In the genomic region with DNA sequence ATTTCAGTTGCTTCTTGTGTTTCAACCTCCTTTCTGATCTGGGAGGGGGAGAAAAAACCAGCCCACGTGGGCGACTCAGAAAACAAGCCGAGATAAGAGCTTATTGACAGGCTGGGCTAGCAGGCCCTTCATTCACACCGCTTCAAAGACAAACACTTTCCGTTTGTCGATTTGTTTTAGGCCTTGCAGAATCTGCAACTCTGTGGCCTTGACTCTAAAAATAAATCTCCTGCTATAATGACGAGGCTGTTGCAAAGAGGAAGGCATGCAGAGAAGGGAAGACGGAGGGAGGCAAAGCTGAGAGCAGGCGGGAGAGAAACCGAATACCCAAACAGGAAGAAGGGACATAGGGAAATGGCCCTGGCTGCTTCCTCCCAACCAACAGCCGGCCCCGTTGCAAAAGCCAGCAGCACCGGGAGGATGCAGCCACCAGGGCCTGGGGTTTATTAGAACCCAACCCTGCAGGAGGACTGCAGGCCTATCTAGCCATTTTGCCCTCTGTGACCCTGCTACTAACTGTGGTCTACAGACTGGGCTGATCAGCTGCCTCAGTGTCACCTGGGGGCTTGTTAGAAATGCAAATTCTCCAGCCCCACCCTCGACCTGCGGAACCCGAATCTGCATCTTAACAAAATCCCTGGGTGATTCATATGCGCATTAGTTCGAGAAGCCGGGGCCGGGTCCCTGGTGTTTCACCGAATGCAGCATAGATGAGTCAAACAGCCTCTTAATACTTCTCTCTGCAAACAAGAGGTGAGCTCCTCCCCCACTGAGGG, we compare ENCODE assay signal across 9 cellular contexts.
DNase-seq lines count a peak whose midpoint lies in the region; ATAC-seq, FAIRE-seq and TF ChIP-seq lines count a peak whose summit lies in the region.
"Had no signal": no experiment of that assay in that cellular context is flagged by ENCODE, and none has a peak within 500 bp of the region (broad histone marks: within the 10 kb centered on the region; RNA-seq: fewer than 3 reads in every experiment).

No MANE protein-coding gene starts in this region.

- H2BK5ac ChIP-seq in trophoblast cell (ENCODE audit: low read depth, low read length, poor library complexity): no peak overlapping the region

- no peak for TF ChIP-seq CTCF in A549 (IDR thresholded peaks at IDR 0.05)
- no peak for TF ChIP-seq CTCF in activated CD8-positive, alpha-beta T cell treated with anti-CD3 and anti-CD28 coated beads for 36 hours (IDR thresholded peaks at IDR 0.05)

- peak; percentile 92 for FAIRE-seq in A549 (lab: Jason Lieb, UNC)

- H3K9me3 Mint-ChIP-seq in activated CD8-positive, alpha-beta T cell treated with anti-CD3 and anti-CD28 coated beads for 36 hours: no peaks in the 10 kb centered on the region

- H2BK12ac ChIP-seq in trophoblast cell (ENCODE audit: low read length): no peak overlapping the region

- peak overlapping the region; percentile 52 for H2AFZ ChIP-seq in trophoblast cell (ENCODE audit: insufficient read depth, low read length, poor library complexity)

- H2AK5ac ChIP-seq in trophoblast cell (ENCODE audit: low read length): no peak overlapping the region

- no peaks in the 10 kb centered on the region for H3K36me3 Mint-ChIP-seq in activated CD8-positive, alpha-beta T cell treated with anti-CD3 and anti-CD28 coated beads for 36 hours (ENCODE audit: low read depth)

- H3K23ac ChIP-seq in trophoblast cell (ENCODE audit: low read length): no peak overlapping the region

- CTCF ChIA-PET in A549 (lab: Yijun Ruan, JAX): interaction anchor here (1.1 kb wide), 1 partner anchor 26 kb away, joined by 3 read pairs; no protein-coding TSS in a partner anchor
- CTCF ChIA-PET in activated CD8-positive, alpha-beta T cell treated with anti-CD3 and anti-CD28 coated beads for 36 hours (lab: Charles Lee): interaction anchor here (1.9 kb wide), 1 partner anchor 42 kb away, joined by 5 read pairs; no protein-coding TSS in a partner anchor

- no peak for TF ChIP-seq POLR2A in A549 (IDR thresholded peaks at IDR 0.05; ENCODE audit: low read length)

- H3K9ac ChIP-seq in trophoblast cell (ENCODE audit: low read length): no peak overlapping the region

- intact Hi-C loops in activated CD8-positive, alpha-beta T cell treated with anti-CD3 and anti-CD28 coated beads for 36 hours (cut with micrococcal nuclease): loop anchor here (5.0 kb wide), 2 partner anchors 85 to 100 kb away; no protein-coding TSS in a partner anchor

- peaks cover 36% of the 10 kb centered on the region for H3K4me1 Mint-ChIP-seq in activated CD8-positive, alpha-beta T cell treated with anti-CD3 and anti-CD28 coated beads for 36 hours (ENCODE audit: low read depth)

- peak; percentile 70 to 80; a peak in 5 of 6 replicates for ATAC-seq in A549
- ATAC-seq in activated CD8-positive, alpha-beta T cell treated with anti-CD3 and anti-CD28 coated beads for 36 hours: peak; percentile 75
- peak; percentile 89 for ATAC-seq in esophagus mucosa
- ATAC-seq in HG02623 (IDR thresholded peaks at IDR 0.05; ENCODE audit: unreplicated experiment): no peak

- H4K91ac ChIP-seq in trophoblast cell (ENCODE audit: low read depth, low read length): no peak overlapping the region

- H3K14ac ChIP-seq in trophoblast cell (ENCODE audit: low read length): no peak overlapping the region

- 57% methylated on average over 20 of the region's 21 CpGs for WGBS in A549 (ENCODE audit: missing lambda C conversion rate)
- WGBS in trophoblast cell (ENCODE audit: extremely low coverage, insufficient coverage, insufficient read length): no CpG with 5 or more reads among the region's 21 CpGs

- H3K18ac ChIP-seq in trophoblast cell (ENCODE audit: low read length): no peak overlapping the region

- POLR2A ChIA-PET in A549 (lab: Yijun Ruan, JAX): no interaction called here
- POLR2A ChIA-PET in activated CD8-positive, alpha-beta T cell treated with anti-CD3 and anti-CD28 coated beads for 36 hours (lab: Charles Lee): interaction anchor here (1.0 to 1.1 kb wide), 2 partner anchors 41 to 381 kb away, joined by 3 read pairs; no protein-coding TSS in a partner anchor

- H3K27ac Mint-ChIP-seq in activated CD8-positive, alpha-beta T cell treated with anti-CD3 and anti-CD28 coated beads for 36 hours: peak overlapping the region; percentile 91

- no peak overlapping the region for H4K8ac ChIP-seq in trophoblast cell (ENCODE audit: low read depth, low read length)

- H3K36me3 ChIP-seq in trophoblast cell (ENCODE audit: control insufficient read depth in 1 of 2, insufficient read depth in 2 of 2, low read length in 2 of 2): no peaks in the 10 kb centered on the region

- H3K4me3 ChIP-seq in A549 (no peak overlapping the region), trophoblast cell (ENCODE audit: low read depth, low read length) (no peak overlapping the region)

- DNase-seq in A549 (ENCODE audit: low read depth in 1 of 2, low spot score in 1 of 2) (no peak), M059J (ENCODE audit: low read depth) (peak; percentile 80), trophoblast cell (no peak), COR-L47 (lab: John Stamatoyannopoulos, UW) (no peak), NCI-H2196 (lab: John Stamatoyannopoulos, UW; ENCODE audit: unreplicated experiment) (no peak)
- peak; percentile 89 for DNase-seq in activated CD8-positive, alpha-beta T cell treated with anti-CD3 and anti-CD28 coated beads for 36 hours
- DNase-seq: DND-41 had no signal

- TF ChIP-seq RAD21 in A549 (conservative IDR thresholded peaks at IDR 0.05 in 1 of 2, IDR thresholded peaks at IDR 0.05 in 1 of 2): no peak

- H3K27me3 Mint-ChIP-seq in activated CD8-positive, alpha-beta T cell treated with anti-CD3 and anti-CD28 coated beads for 36 hours: no peaks in the 10 kb centered on the region

- H3K9me3 ChIP-seq in A549 (no peaks in the 10 kb centered on the region), trophoblast cell (ENCODE audit: insufficient read depth, low read depth, low read length) (no peaks in the 10 kb centered on the region)

- no peak overlapping the region for H2BK120ac ChIP-seq in trophoblast cell (ENCODE audit: insufficient read depth, low read length, poor library complexity)

- H3K4me2 ChIP-seq in A549: peak overlapping the region; percentile 46
- H3K4me2 ChIP-seq in trophoblast cell (ENCODE audit: low read length): no peak overlapping the region

- H3K4me1 ChIP-seq in A549 (peaks cover 29% of the 10 kb centered on the region), trophoblast cell (ENCODE audit: control insufficient read depth in 1 of 2, insufficient read depth in 2 of 2, low read length in 2 of 2) (peaks cover 0 to 9% of the 10 kb centered on the region in 2 experiments)

- H4K12ac ChIP-seq in trophoblast cell (ENCODE audit: low read depth, low read length): no peak overlapping the region

- H3K79me1 ChIP-seq in trophoblast cell (ENCODE audit: low read length): no peaks in the 10 kb centered on the region

- peak overlapping the region; percentile 56 for H3K4me3 Mint-ChIP-seq in activated CD8-positive, alpha-beta T cell treated with anti-CD3 and anti-CD28 coated beads for 36 hours

- H3K27me3 ChIP-seq in trophoblast cell (ENCODE audit: insufficient read depth, low read length): no peaks in the 10 kb centered on the region

- H3K4ac ChIP-seq in trophoblast cell (ENCODE audit: low read depth, low read length): no peak overlapping the region

- H3K79me2 ChIP-seq in trophoblast cell (ENCODE audit: control insufficient read depth, insufficient read depth, low read length, poor library complexity): no peaks in the 10 kb centered on the region

- H3K27ac ChIP-seq in A549 (peak overlapping the region in 1 of 2 experiments; percentile 67; a peak in 3 of 6 replicates), trophoblast cell (ENCODE audit: low read depth, low read length) (no peak overlapping the region)

- no peak for TF ChIP-seq EP300 in A549 (IDR thresholded peaks at IDR 0.05)

TF ChIP-seq in A549, 52 proteins besides CTCF, POLR2A, EP300 and RAD21:
- no peak for TF ChIP-seq KDM5A (IDR thresholded peaks at IDR 0.05)
- no peak for TF ChIP-seq FOXS1 (CRISPR knock-in tag; IDR thresholded peaks at IDR 0.05)
- TF ChIP-seq PHF8 (IDR thresholded peaks at IDR 0.05; ENCODE audit: borderline replicate concordance, low read depth): no peak
- TF ChIP-seq CHD2 (IDR thresholded peaks at IDR 0.05; ENCODE audit: low read length, partially characterized antibody): no peak
- no peak for TF ChIP-seq TFCP2L1 (CRISPR knock-in tag; IDR thresholded peaks at IDR 0.05)
- no peak for TF ChIP-seq TP53 (CRISPR knock-in tag; IDR thresholded peaks at IDR 0.05)
- TF ChIP-seq POLR2AphosphoS2 (conservative IDR thresholded peaks at IDR 0.05; ENCODE audit: low read length): no peak
- no peak for TF ChIP-seq CEBPB (IDR thresholded peaks at IDR 0.05)
- TF ChIP-seq MAZ (IDR thresholded peaks at IDR 0.05; ENCODE audit: borderline replicate concordance, low read depth, low read length): no peak
- TF ChIP-seq, protein P1, sequence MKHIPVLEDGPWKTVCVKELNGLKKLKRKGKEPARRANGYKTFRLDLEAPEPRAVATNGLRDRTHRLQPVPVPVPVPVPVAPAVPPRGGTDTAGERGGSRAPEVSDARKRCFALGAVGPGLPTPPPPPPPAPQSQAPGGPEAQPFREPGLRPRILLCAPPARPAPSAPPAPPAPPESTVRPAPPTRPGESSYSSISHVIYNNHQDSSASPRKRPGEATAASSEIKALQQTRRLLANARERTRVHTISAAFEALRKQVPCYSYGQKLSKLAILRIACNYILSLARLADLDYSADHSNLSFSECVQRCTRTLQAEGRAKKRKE (CRISPR knock-in tag; IDR thresholded peaks at IDR 0.05; ENCODE audit: low read depth): no peak
- no peak for TF ChIP-seq NR3C1 (IDR thresholded peaks at IDR 0.05)
- TF ChIP-seq FOSB (CRISPR knock-in tag; IDR thresholded peaks at IDR 0.05): no peak

Comparison
In these comparisons a context has a peak if more than half of its experiments do, and no peak if none do; other contexts are left out.
1. DNase-seq: peak in M059J (single experiment) and activated CD8-positive, alpha-beta T cell treated with anti-CD3 and anti-CD28 coated beads for 36 hours (single experiment); none in A549 (0 of 2), trophoblast cell (0 of 2), COR-L47 (single experiment) and NCI-H2196 (single experiment).